ENCODE assay signal across 8 cellular contexts in genomic region chr17:8125196-8125946, GRCh38. TPM values are rescaled to one million over a fixed set of nuclear protein-coding genes. Genes with fewer than 3 reads are reported as not detected.
A peak's percentile ranks its signal among the peaks of the same experiment; 100 is the strongest.
DNase-seq lines count a peak whose midpoint lies in the region; ATAC-seq and TF ChIP-seq lines count a peak whose summit lies in the region.

No MANE protein-coding gene starts in this region.

- intact Hi-C loops in CD8-positive, alpha-beta T cell (cut with DNase I, micrococcal nuclease), result loop anchor here (1.0 to 10.0 kb wide), 2 partner anchors 13 to 259 kb away; partner anchors contain the start of gene RPL26 (in 1 of the 2)

- peak overlapping the region; percentile 93 for H3K4me3 ChIP-seq in CD8-positive, alpha-beta T cell (ENCODE audit: low read depth, low read length)
- H3K4me3 ChIP-seq in RWPE2 (ENCODE audit: severe bottlenecking) (peak overlapping the region; percentile 46), foreskin fibroblast (ENCODE audit: low read depth in 1 of 2, low read length in 2 of 2) (peak overlapping the region; percentile 68 to 71)

- peaks cover 14% of the 10 kb centered on the region for H3K27me3 Mint-ChIP-seq in CD8-positive, alpha-beta T cell (ENCODE audit: low read depth)
- peaks cover 88% of the 10 kb centered on the region for H3K27me3 Mint-ChIP-seq in neural crest cell (ENCODE audit: low read depth)
- H3K27me3 Mint-ChIP-seq in stimulated activated naive CD8-positive, alpha-beta T cell treated with anti-CD3 and anti-CD28 coated beads, Interleukin-15, amount 100 ng/mL, for 72 hours, result peaks cover 37% of the 10 kb centered on the region

- peak overlapping the region; percentile 95 for H3K27ac Mint-ChIP-seq in CD8-positive, alpha-beta T cell
- no peak overlapping the region for H3K27ac Mint-ChIP-seq in neural crest cell (ENCODE audit: unreplicated experiment)
- H3K27ac Mint-ChIP-seq in stimulated activated naive CD8-positive, alpha-beta T cell treated with anti-CD3 and anti-CD28 coated beads, Interleukin-15, amount 100 ng/mL, for 72 hours, result peak overlapping the region; percentile 85 to 100

- H3K27me3 ChIP-seq in CD8-positive, alpha-beta T cell (ENCODE audit: insufficient read depth, low read length), result no peaks in the 10 kb centered on the region
- H3K27me3 ChIP-seq in RWPE2 (ENCODE audit: insufficient read depth, poor library complexity, severe bottlenecking), result no peaks in the 10 kb centered on the region

- peaks cover 6% of the 10 kb centered on the region for H3K36me3 Mint-ChIP-seq in CD8-positive, alpha-beta T cell
- H3K36me3 Mint-ChIP-seq in neural crest cell (ENCODE audit: low read depth), result peaks cover 2% of the 10 kb centered on the region

- DNase-seq in CD8-positive, alpha-beta T cell, result peak; percentile 80 to 94 (median 86)
- DNase-seq in HS-27A (ENCODE audit: low read depth) (peak; percentile 79), RWPE2 (ENCODE audit: low spot score) (no peak), foreskin fibroblast (peak in 1 of 2 donors; percentile 80), neural crest cell (ENCODE audit: low read depth, low spot score) (peak; percentile 93)
- peak; percentile 80 for DNase-seq in activated T-helper 9 cell treated with anti-CD3 and anti-CD28 coated beads, Interleukin-2, amount 50 U/mL, for 16 hours (ENCODE audit: low read depth)
- DNase-seq in stimulated activated naive CD8-positive, alpha-beta T cell treated with anti-CD3 and anti-CD28 coated beads, Interleukin-15, amount 100 ng/mL, for 72 hours, result peak; percentile 90 to 92

- H3K4me3 Mint-ChIP-seq in CD8-positive, alpha-beta T cell, result peak overlapping the region; percentile 91
- H3K4me3 Mint-ChIP-seq in neural crest cell, result peak overlapping the region; percentile 88
- H3K4me3 Mint-ChIP-seq in stimulated activated naive CD8-positive, alpha-beta T cell treated with anti-CD3 and anti-CD28 coated beads, Interleukin-15, amount 100 ng/mL, for 72 hours, result peak overlapping the region; percentile 91

- peaks cover 52% of the 10 kb centered on the region for H3K4me1 ChIP-seq in CD8-positive, alpha-beta T cell (ENCODE audit: insufficient read depth, low read length)
- peaks cover 5% of the 10 kb centered on the region for H3K4me1 ChIP-seq in RWPE2 (ENCODE audit: insufficient read depth, poor library complexity, severe bottlenecking)

- no peak for TF ChIP-seq CTCF in CD8-positive, alpha-beta T cell (IDR thresholded peaks at IDR 0.05)
- TF ChIP-seq CTCF in RWPE2 (IDR thresholded peaks at IDR 0.05; ENCODE audit: poor library complexity, severe bottlenecking) (no peak), foreskin fibroblast (IDR thresholded peaks at IDR 0.05; ENCODE audit: low read depth, low read length) (no peak), neural crest cell (conservative IDR thresholded peaks at IDR 0.05) (no peak)

- H3K4me1 Mint-ChIP-seq in CD8-positive, alpha-beta T cell (ENCODE audit: low read depth), result peaks cover 51% of the 10 kb centered on the region
- H3K4me1 Mint-ChIP-seq in neural crest cell, result peaks cover 53% of the 10 kb centered on the region
- H3K4me1 Mint-ChIP-seq in stimulated activated naive CD8-positive, alpha-beta T cell treated with anti-CD3 and anti-CD28 coated beads, Interleukin-15, amount 100 ng/mL, for 72 hours, result peaks cover 63% of the 10 kb centered on the region

- H3K27ac ChIP-seq in CD8-positive, alpha-beta T cell (ENCODE audit: low read depth, low read length), result peak overlapping the region; percentile 35
- peak overlapping the region; percentile 57 for H3K27ac ChIP-seq in RWPE2 (ENCODE audit: poor library complexity, severe bottlenecking)

- H3K36me3 ChIP-seq in CD8-positive, alpha-beta T cell (ENCODE audit: insufficient read depth, low read length), result no peaks in the 10 kb centered on the region
- no peaks in the 10 kb centered on the region for H3K36me3 ChIP-seq in RWPE2 (ENCODE audit: low read depth)

- no peaks in the 10 kb centered on the region for H3K9me3 Mint-ChIP-seq in CD8-positive, alpha-beta T cell
- H3K9me3 Mint-ChIP-seq in neural crest cell, result no peaks in the 10 kb centered on the region
- no peaks in the 10 kb centered on the region for H3K9me3 Mint-ChIP-seq in stimulated activated naive CD8-positive, alpha-beta T cell treated with anti-CD3 and anti-CD28 coated beads, Interleukin-15, amount 100 ng/mL, for 72 hours

- peak; percentile 41 for ATAC-seq in CD8-positive, alpha-beta T cell
- no peak; the same call in 2 of the 3 replicates for ATAC-seq in RWPE2 (ENCODE audit: low read depth)
- peak; percentile 38 for ATAC-seq in stimulated activated naive CD8-positive, alpha-beta T cell treated with anti-CD3 and anti-CD28 coated beads, Interleukin-15, amount 100 ng/mL, for 72 hours
- ATAC-seq in HG02981 (IDR thresholded peaks at IDR 0.05; ENCODE audit: unreplicated experiment), result no peak

- H3K9me3 ChIP-seq in CD8-positive, alpha-beta T cell (ENCODE audit: low read length), result no peaks in the 10 kb centered on the region
- no peaks in the 10 kb centered on the region for H3K9me3 ChIP-seq in RWPE2 (ENCODE audit: severe bottlenecking)

- CTCF ChIA-PET in CD8-positive, alpha-beta T cell (lab: Charles Lee), result interaction anchor here (0.8 to 1.7 kb wide), 6 partner anchors 15 to 46 kb away, joined by 3 to 5 read pairs (median 4); no protein-coding TSS in a partner anchor

- POLR2A ChIA-PET in CD8-positive, alpha-beta T cell (lab: Charles Lee), result interaction anchor here (1.3 to 6.7 kb wide), 3 partner anchors 15 to 97 kb away, joined by 5 to 64 read pairs (median 6); no protein-coding TSS in a partner anchor

RNA-seq across cellular contexts. Expression of gene HES7, which starts 1.5 kb away (rescaled TPM):
- total RNA-seq in CD8-positive, alpha-beta T cell, result under 1 TPM; 0.30 to 0.92 TPM
- 0.41 and 0.56 TPM in 2 replicates for total RNA-seq in neural crest cell

RNA-seq across cellular contexts. Expression of gene ALOXE3, which starts 7.1 kb away (rescaled TPM):
- under 1 TPM; 0.11 to 0.33 TPM for total RNA-seq in CD8-positive, alpha-beta T cell
- 0.09 TPM in 1 of 2 replicates, not detected in the other for total RNA-seq in neural crest cell

RNA-seq across cellular contexts. Expression of gene PER1, which starts 26.8 kb away (rescaled TPM):
- 1,000 to 10,000 TPM; 1,922 to 1,926 TPM for total RNA-seq in CD8-positive, alpha-beta T cell
- total RNA-seq in neural crest cell, result 38.3 and 51.6 TPM in 2 replicates

RNA-seq across cellular contexts. Expression of gene VAMP2, which starts 37.4 kb away (rescaled TPM):
- total RNA-seq in CD8-positive, alpha-beta T cell, result 100 to 1,000 TPM; 302 to 303 TPM
- total RNA-seq in neural crest cell, result 47.2 and 49.7 TPM in 2 replicates

RNA-seq across cellular contexts. Expression of gene ALOX12B, which starts 37.9 kb away (rescaled TPM):
- total RNA-seq in CD8-positive, alpha-beta T cell, result under 1 TPM in 1 of 2 experiments, not detected in 1; 0.68 TPM
- total RNA-seq in neural crest cell, result not detected in 2 replicates

Comparison
In these comparisons a context has a peak if more than half of its experiments do, and no peak if none do; other contexts are left out.
1. ATAC-seq: peak in CD8-positive, alpha-beta T cell (single experiment) and stimulated activated naive CD8-positive, alpha-beta T cell treated with anti-CD3 and anti-CD28 coated beads, Interleukin-15, amount 100 ng/mL, for 72 hours (single experiment); none in RWPE2 (single experiment) and HG02981 (single experiment).
2. RNA of gene PER1, which starts 26.8 kb away (total RNA-seq): 1,922 to 1,926 TPM in CD8-positive, alpha-beta T cell; 38.3 to 51.6 TPM in neural crest cell; every median in the first group is over 10 times any median in the second.
3. Peak in every context shown above with its lines, with median percentiles within 50 percentile points of each other: H3K4me3 ChIP-seq and H3K4me3 Mint-ChIP-seq.